20 cellular contexts compared by ENCODE assay signal in genomic region chr16:23940111-23940510, GRCh38.
DNase-seq lines count a peak whose midpoint lies in the region; ATAC-seq and TF ChIP-seq lines count a peak whose summit lies in the region.
"Had no signal": no experiment of that assay in that cellular context is flagged by ENCODE, and none has a peak within 500 bp of the region (broad histone marks: within the 10 kb centered on the region; RNA-seq: fewer than 3 reads in every experiment).

No MANE protein-coding gene starts in this region.

- H3K36me3 ChIP-seq in endodermal cell (ENCODE audit: control insufficient read depth, insufficient read depth, low read length), result no peaks in the 10 kb centered on the region
- H3K36me3 ChIP-seq: BE2C had no signal

- H3K27ac Mint-ChIP-seq in endodermal cell (no peak overlapping the region), naive B cell (peak overlapping the region in 5 of 6 donors; percentile 26 to 79 (median 74))
- H3K27ac Mint-ChIP-seq: CD14-positive monocyte, GM23338, H9 had no signal

- ATAC-seq in naive B cell (ENCODE audit: low read depth in 2 of 2) (no peak), GM21423 (IDR thresholded peaks at IDR 0.05; ENCODE audit: unreplicated experiment) (no peak)
- ATAC-seq: GM23338, HCT116 had no signal

- peaks cover 11% of the 10 kb centered on the region for H3K27me3 ChIP-seq in endodermal cell (ENCODE audit: control insufficient read depth, insufficient read depth, low read length, poor library complexity, severe bottlenecking)
- H3K27me3 ChIP-seq: BLaER1 treated with 17β-estradiol and CSF1 and Interleukin-3, amounts not matched to agents 10 nM and 100 nM had no signal

- H3K9me3 ChIP-seq in endodermal cell (ENCODE audit: control insufficient read depth, low read length), result no peaks in the 10 kb centered on the region
- H3K9me3 ChIP-seq: BE2C; BLaER1 treated with 17β-estradiol and CSF1 and Interleukin-3, amounts not matched to agents 10 nM and 100 nM had no signal

- H3K4me3 Mint-ChIP-seq in endodermal cell (no peak overlapping the region), naive B cell (no peak overlapping the region)
- H3K4me3 Mint-ChIP-seq: CD14-positive monocyte; CD4-positive, alpha-beta memory T cell; GM23338; H9 had no signal

- H3K4me1 Mint-ChIP-seq in endodermal cell (peaks cover 6% of the 10 kb centered on the region), naive B cell (peaks cover 67 to 86% (median 69%) of the 10 kb centered on the region in 3 donors)
- H3K4me1 Mint-ChIP-seq: GM23338 had no signal

- no peak for TF ChIP-seq CTCF in endodermal cell (conservative IDR thresholded peaks at IDR 0.05)

- no peak overlapping the region for H3K27ac ChIP-seq in endodermal cell (ENCODE audit: low read depth, low read length)
- H3K27ac ChIP-seq: 22Rv1; BLaER1 treated with 17β-estradiol and CSF1 and Interleukin-3, amounts not matched to agents 10 nM and 100 nM had no signal

- peak; percentile 80 for DNase-seq in NCI-H748 (lab: John Stamatoyannopoulos, UW; ENCODE audit: unreplicated experiment)
- no peak for DNase-seq in NCI-H748 treated with DMSO at 0.1 percent for 48 hours (lab: John Stamatoyannopoulos, UW)
- peak; percentile 78 for DNase-seq in NCI-H69 (lab: John Stamatoyannopoulos, UW)
- DNase-seq in endodermal cell, result peak; percentile 1
- no peak for DNase-seq in naive B cell
- no peak for DNase-seq in stimulated activated CD4-positive, alpha-beta T cell treated with anti-CD3 and anti-CD28 coated beads, Interleukin-4, amount 100 ng/mL, for 24 hours
- DNase-seq in effector CD4-positive, alpha-beta T cell, result no peak
- DNase-seq: BE2C; Calu3; CD4-positive, alpha-beta memory T cell; COR-L47; DMS53; GF-D8; H9 had no signal

- no peaks in the 10 kb centered on the region for H3K36me3 Mint-ChIP-seq in endodermal cell (ENCODE audit: low read depth)
- H3K36me3 Mint-ChIP-seq in naive B cell, result peaks cover 0 to 7% of the 10 kb centered on the region in 2 donors

- peaks cover 5% of the 10 kb centered on the region for H3K4me1 ChIP-seq in endodermal cell (ENCODE audit: control insufficient read depth, insufficient read depth, low read length)
- H3K4me1 ChIP-seq: BE2C had no signal

- H3K27me3 Mint-ChIP-seq in endodermal cell (ENCODE audit: insufficient read depth) (peaks cover 32% of the 10 kb centered on the region), naive B cell (no peaks in the 10 kb centered on the region)
- H3K27me3 Mint-ChIP-seq: CD4-positive, alpha-beta memory T cell had no signal

- H3K9me3 Mint-ChIP-seq in endodermal cell, result no peaks in the 10 kb centered on the region
- peaks cover 0 to 2% (median 0%) of the 10 kb centered on the region in 7 donors for H3K9me3 Mint-ChIP-seq in naive B cell
- H3K9me3 Mint-ChIP-seq: CD4-positive, alpha-beta memory T cell; GM23338; H9 had no signal

- no peak overlapping the region for H3K4me3 ChIP-seq in endodermal cell (ENCODE audit: low read length)
- H3K4me3 ChIP-seq: BLaER1 treated with 17β-estradiol and CSF1 and Interleukin-3, amounts not matched to agents 10 nM and 100 nM; GM23338 had no signal

- H3K9ac ChIP-seq in endodermal cell (ENCODE audit: extremely low read depth, low read length, poor library complexity, severe bottlenecking), result no peak overlapping the region
- H3K9ac ChIP-seq: BLaER1 treated with 17β-estradiol and CSF1 and Interleukin-3, amounts not matched to agents 10 nM and 100 nM had no signal

Comparison
In these comparisons a context has a peak if more than half of its experiments do, and no peak if none do; other contexts are left out.
1. DNase-seq: peak in NCI-H748 (single experiment), NCI-H69 (single experiment) and endodermal cell (single experiment); none in NCI-H748 treated with DMSO at 0.1 percent for 48 hours (single experiment), naive B cell (single experiment), stimulated activated CD4-positive, alpha-beta T cell treated with anti-CD3 and anti-CD28 coated beads, Interleukin-4, amount 100 ng/mL, for 24 hours (single experiment) and effector CD4-positive, alpha-beta T cell (single experiment).